8 cellular contexts compared by ENCODE assay signal in genomic region chr20:32205502-32206382, GRCh38. TPM values are rescaled to one million over a fixed set of nuclear protein-coding genes. Genes with fewer than 3 reads are reported as not detected.
DNase-seq lines count a peak whose midpoint lies in the region; FAIRE-seq and TF ChIP-seq lines count a peak whose summit lies in the region.

No MANE protein-coding gene starts in this region.

- dilution Hi-C loops in endothelial cell of umbilical vein (cut with MboI; ENCODE audit: extremely low pct_ligation_motif_present, low sequenced_read_pairs), result no loop called here

- H3K36me3 ChIP-seq in GM06990 (ENCODE audit: control insufficient read depth, insufficient read depth, low read length), result peaks cover 8% of the 10 kb centered on the region
- peaks cover 62% of the 10 kb centered on the region for H3K36me3 ChIP-seq in OCI-LY7 (ENCODE audit: insufficient read depth, low read length)
- H3K36me3 ChIP-seq in endothelial cell of umbilical vein (ENCODE audit: control insufficient read depth in 2 of 2, extremely low read depth in 1 of 2, insufficient read depth in 2 of 2, low read length in 2 of 2), result peaks cover 8 to 14% of the 10 kb centered on the region in 2 experiments
- H3K36me3 ChIP-seq in osteoblast (ENCODE audit: insufficient read depth, low read length), result peaks cover 6% of the 10 kb centered on the region

- CTCF ChIA-PET in OCI-LY7 (lab: Charles Lee; ENCODE audit: unreplicated experiment), result no interaction called here
- CTCF ChIA-PET in endothelial cell of umbilical vein (lab: Charles Lee), result no interaction called here
- CTCF ChIA-PET in GM10248 (lab: Yijun Ruan, JAX), result interaction anchor here (1.1 to 1.5 kb wide), 4 partner anchors 10 to 353 kb away, joined by 3 to 5 read pairs (median 4); no protein-coding TSS in a partner anchor

- intact Hi-C loops in OCI-LY7 (cut with micrococcal nuclease; ENCODE audit: unreplicated experiment) (loop anchor here (2.0 kb wide), 1 partner anchor 79 kb away; no protein-coding TSS in a partner anchor), endothelial cell of umbilical vein (cut with micrococcal nuclease) (loop anchor here (5.0 kb wide), 2 partner anchors 227 to 447 kb away; no protein-coding TSS in a partner anchor)

- no peaks in the 10 kb centered on the region for H3K9me1 ChIP-seq in endothelial cell of umbilical vein (replicated peaks; ENCODE audit: control insufficient read depth, extremely low read depth, insufficient read depth, low read length)

- no peak for FAIRE-seq in endothelial cell of umbilical vein (lab: Jason Lieb, UNC)

- DNase-seq in GM06990 (ENCODE audit: extremely low read depth, insufficient read length), result no peak
- peak; percentile 49 for DNase-seq in OCI-LY7 (ENCODE audit: low spot score)
- no peak for DNase-seq in endothelial cell of umbilical vein (ENCODE audit: low read depth, low spot score)
- no peak for DNase-seq in osteoblast (ENCODE audit: insufficient read length, low spot score, missing footprints)
- DNase-seq in iPS-NIHi7 (ENCODE audit: extremely low spot score), result no peak
- DNase-seq in pons (ENCODE audit: low spot score), result no peak
- DNase-seq in SW480 (ENCODE audit: low spot score), result no peak
- DNase-seq in GM10248 (ENCODE audit: extremely low spot score), result no peak

- H2AFZ ChIP-seq in OCI-LY7 (ENCODE audit: low read length), result no peak overlapping the region
- H2AFZ ChIP-seq in endothelial cell of umbilical vein (ENCODE audit: low read depth, low read length), result no peak overlapping the region
- H2AFZ ChIP-seq in osteoblast (ENCODE audit: low read length), result no peak overlapping the region

- no peaks in the 10 kb centered on the region for H3K9me2 ChIP-seq in OCI-LY7 (ENCODE audit: insufficient read depth, low read length)

- H3K9me3 ChIP-seq in OCI-LY7 (ENCODE audit: low read length) (no peaks in the 10 kb centered on the region), endothelial cell of umbilical vein (replicated peaks; ENCODE audit: control insufficient read depth, insufficient read depth, low read length) (no peaks in the 10 kb centered on the region), osteoblast (ENCODE audit: low read depth, low read length) (no peaks in the 10 kb centered on the region)

- peaks cover 87% of the 10 kb centered on the region for H3K79me2 ChIP-seq in OCI-LY7 (ENCODE audit: insufficient read depth, low read depth, low read length)
- peaks cover 88% of the 10 kb centered on the region for H3K79me2 ChIP-seq in endothelial cell of umbilical vein (ENCODE audit: control insufficient read depth, insufficient read depth, low read length)
- peaks cover 87% of the 10 kb centered on the region for H3K79me2 ChIP-seq in osteoblast (ENCODE audit: insufficient read depth, low read length)

- H3K4me2 ChIP-seq in OCI-LY7 (ENCODE audit: low read length) (peak overlapping the region; percentile 100), endothelial cell of umbilical vein (ENCODE audit: insufficient read depth, low read length) (peak overlapping the region; percentile 95), osteoblast (ENCODE audit: insufficient read depth, low read length) (peak overlapping the region; percentile 93)

- H4K20me1 ChIP-seq in OCI-LY7 (ENCODE audit: insufficient read depth, low read length), result peaks cover 28% of the 10 kb centered on the region; the same call in 1 of the 2 replicates
- H4K20me1 ChIP-seq in endothelial cell of umbilical vein (replicated peaks; ENCODE audit: control insufficient read depth, extremely low read depth, insufficient read depth, low read length), result no peaks in the 10 kb centered on the region
- H4K20me1 ChIP-seq in osteoblast (ENCODE audit: insufficient read depth, low read length), result peaks cover 33% of the 10 kb centered on the region

- H3K9ac ChIP-seq in endothelial cell of umbilical vein (replicated peaks; ENCODE audit: extremely low read depth, insufficient read depth, low read length), result no peak overlapping the region

- H3K27ac ChIP-seq in OCI-LY7 (ENCODE audit: low read depth, low read length, poor library complexity, severe bottlenecking) (peak overlapping the region; percentile 62), endothelial cell of umbilical vein (ENCODE audit: insufficient read depth, low read depth, low read length) (no peak overlapping the region), osteoblast (ENCODE audit: low read depth, low read length) (no peak overlapping the region)

- H3K4me1 ChIP-seq in OCI-LY7 (ENCODE audit: insufficient read depth, low read length, poor library complexity, severe bottlenecking), result peaks cover 41% of the 10 kb centered on the region
- H3K4me1 ChIP-seq in endothelial cell of umbilical vein (ENCODE audit: control insufficient read depth, extremely low read depth, insufficient read depth, low read length), result peaks cover 21% of the 10 kb centered on the region
- peaks cover 44% of the 10 kb centered on the region for H3K4me1 ChIP-seq in osteoblast (ENCODE audit: insufficient read depth, low read length)

- no peaks in the 10 kb centered on the region for H3K27me3 ChIP-seq in GM06990 (replicated peaks; ENCODE audit: control insufficient read depth, insufficient read depth, low read length)
- no peaks in the 10 kb centered on the region for H3K27me3 ChIP-seq in endothelial cell of umbilical vein (ENCODE audit: control insufficient read depth in 2 of 2, insufficient read depth in 2 of 2, low read length in 2 of 2)
- H3K27me3 ChIP-seq in osteoblast (ENCODE audit: insufficient read depth, low read length), result no peaks in the 10 kb centered on the region

- TF ChIP-seq POLR2A in endothelial cell of umbilical vein (IDR thresholded peaks at IDR 0.05; ENCODE audit: low read depth, low read length), result no peak

- H3K4me3 ChIP-seq in GM06990 (replicated peaks; ENCODE audit: low read depth, low read length) (peak overlapping the region; percentile 94), OCI-LY7 (ENCODE audit: low read depth, low read length, poor library complexity, severe bottlenecking) (peak overlapping the region; percentile 93), endothelial cell of umbilical vein (replicated peaks in 1 of 3; ENCODE audit: insufficient read depth in 1 of 3, low read depth in 1 of 3, low read length in 3 of 3) (peak overlapping the region in 1 of 3 experiments; percentile 81), osteoblast (ENCODE audit: insufficient read depth, low read length) (peak overlapping the region; percentile 92)

- POLR2A ChIA-PET in OCI-LY7 (lab: Charles Lee), result interaction anchor here (1.4 to 1.7 kb wide), 3 partner anchors 80 to 153 kb away, joined by 4 to 7 read pairs (median 5); no protein-coding TSS in a partner anchor
- POLR2A ChIA-PET in endothelial cell of umbilical vein (lab: Charles Lee), result interaction anchor here (0.5 kb wide), 1 partner anchor 152 kb away, joined by 3 read pairs; the partner anchor contains the start of gene ASXL1
- POLR2A ChIA-PET in GM10248 (lab: Yijun Ruan, JAX), result interaction anchor here (0.6 kb wide), 1 partner anchor 49 kb away, joined by 3 read pairs; no protein-coding TSS in a partner anchor

- BruUV-seq in OCI-LY7 (replicated peaks; lab: Mats Ljungman, UMichigan), result TSS peak; percentile 60
- no TSS peak for BruUV-seq in endothelial cell of umbilical vein (replicated peaks; lab: Mats Ljungman, UMichigan)

- no peak for TF ChIP-seq CTCF in GM06990 (IDR thresholded peaks at IDR 0.05; ENCODE audit: insufficient read depth, low read length, poor library complexity, severe bottlenecking)
- no peak for TF ChIP-seq CTCF in OCI-LY7 (conservative IDR thresholded peaks at IDR 0.05; ENCODE audit: low read length)
- TF ChIP-seq CTCF in endothelial cell of umbilical vein (IDR thresholded peaks at IDR 0.05; ENCODE audit: extremely low read depth in 1 of 2, insufficient read depth in 1 of 2, low read depth in 1 of 2, low read length in 2 of 2), result no peak
- TF ChIP-seq CTCF in osteoblast (IDR thresholded peaks at IDR 0.05; ENCODE audit: extremely low read depth, low read depth, low read length), result no peak
- TF ChIP-seq CTCF in GM10248 (IDR thresholded peaks at IDR 0.05; ENCODE audit: control extremely low read depth, extremely low read depth, low read depth, missing control alignments), result no peak

TF ChIP-seq in endothelial cell of umbilical vein, 7 proteins besides CTCF, POLR2A, EP300 and RAD21 (continues in another document):
- TF ChIP-seq POLR2AphosphoS5 (IDR thresholded peaks at IDR 0.05; ENCODE audit: insufficient read depth, low read depth, low read length), result no peak
- no peak for TF ChIP-seq EZH2 (IDR thresholded peaks at IDR 0.05; ENCODE audit: borderline replicate concordance, low read depth, low read length, severe bottlenecking)
- TF ChIP-seq FOS (IDR thresholded peaks at IDR 0.05; ENCODE audit: borderline replicate concordance, insufficient read depth, low read length), result no peak
- no peak for TF ChIP-seq MYC (IDR thresholded peaks at IDR 0.05; ENCODE audit: low read depth, low read length)
- TF ChIP-seq MAX (IDR thresholded peaks at IDR 0.05; ENCODE audit: insufficient read depth, insufficient read length), result no peak

RNA-seq across cellular contexts. Expression of gene PLAGL2, which starts 1.8 kb away (rescaled TPM):
- total RNA-seq in OCI-LY7 (2014; rRNA removed; shearing (Covaris generic)), result 7.4 and 9.8 TPM in 2 replicates
- total RNA-seq in OCI-LY7 (2022), result 40.3 and 42.9 TPM in 2 replicates
- total RNA-seq in endothelial cell of umbilical vein, result 14.6 and 15.2 TPM in 2 replicates
- polyA plus RNA-seq in endothelial cell of umbilical vein, result 7.0 and 8.2 TPM in 2 replicates
- polyA plus RNA-seq in endothelial cell of umbilical vein (2011; cell fraction: cytosol; rRNA removed), result 7.1 and 7.7 TPM in 2 replicates
- polyA plus RNA-seq in endothelial cell of umbilical vein (2011; cell fraction: nucleus; rRNA removed), result 6.1 and 7.6 TPM in 2 replicates
- 8.7 and 9.1 TPM in 2 replicates for polyA plus RNA-seq in endothelial cell of umbilical vein (2012)
- polyA minus RNA-seq in endothelial cell of umbilical vein, result 11.0 and 11.8 TPM in 2 replicates
- 8.2 TPM for polyA minus RNA-seq in endothelial cell of umbilical vein (2011; cell fraction: cytosol; rRNA and poly(A)+ RNA removed)
- polyA minus RNA-seq in endothelial cell of umbilical vein (2011; cell fraction: nucleus; rRNA and poly(A)+ RNA removed), result 6.7 and 7.4 TPM in 2 replicates
- 2.5 and 2.7 TPM in 2 replicates for total RNA-seq in osteoblast

RNA-seq across cellular contexts. Expression of gene POFUT1, which starts 1.9 kb away (rescaled TPM):
- 16.8 and 21.4 TPM in 2 replicates for total RNA-seq in OCI-LY7 (2014; rRNA removed; shearing (Covaris generic))
- total RNA-seq in OCI-LY7 (2022) (27.8 and 33.1 TPM in 2 replicates), endothelial cell of umbilical vein (48.1 and 51.4 TPM in 2 replicates), osteoblast (40.9 and 43.0 TPM in 2 replicates)
- polyA plus RNA-seq in endothelial cell of umbilical vein, result 29.0 and 30.9 TPM in 2 replicates
- polyA plus RNA-seq in endothelial cell of umbilical vein (2011; cell fraction: cytosol; rRNA removed), result 35.4 and 35.7 TPM in 2 replicates
- 21.0 and 23.0 TPM in 2 replicates for polyA plus RNA-seq in endothelial cell of umbilical vein (2011; cell fraction: nucleus; rRNA removed)
- 39.6 and 45.7 TPM in 2 replicates for polyA plus RNA-seq in endothelial cell of umbilical vein (2012)
- 39.5 and 43.7 TPM in 2 replicates for polyA minus RNA-seq in endothelial cell of umbilical vein
- polyA minus RNA-seq in endothelial cell of umbilical vein (2011; cell fraction: cytosol; rRNA and poly(A)+ RNA removed), result 20.0 TPM
- 13.8 and 18.7 TPM in 2 replicates for polyA minus RNA-seq in endothelial cell of umbilical vein (2011; cell fraction: nucleus; rRNA and poly(A)+ RNA removed)
